ENCODE assay signal across 8 cellular contexts in genomic region chr14:64704145-64704742, GRCh38. TPM values are rescaled to one million over a fixed set of nuclear protein-coding genes. Genes with fewer than 3 reads are reported as not detected.
DNase-seq lines count a peak whose midpoint lies in the region; ATAC-seq and TF ChIP-seq lines count a peak whose summit lies in the region.

Gene PLEKHG3, plus strand, starts transcription at chr14:64704424. Its CDS starts 23,208 bp downstream, at chr14:64727632.

- H3K4me3 ChIP-seq in HUES48 (ENCODE audit: low read depth, low read length) (peak within 1 kb of the TSS; percentile 81), SJCRH30 (peak within 1 kb of the TSS; percentile 81), mammary epithelial cell (replicated peaks in 1 of 3; ENCODE audit: insufficient read depth in 1 of 3, low read depth in 2 of 3, low read length in 3 of 3) (peak within 1 kb of the TSS; percentile 82 to 92 (median 91)), iPS-15b (ENCODE audit: low read depth, low read length) (peak within 1 kb of the TSS; percentile 80)

- H3K27me3 ChIP-seq in HUES48 (ENCODE audit: control insufficient read depth, insufficient read depth, low read length) (peaks cover 9% of the 10 kb centered on the region), SJCRH30 (no peaks in the 10 kb centered on the region), mammary epithelial cell (ENCODE audit: insufficient read depth, low read length) (no peaks in the 10 kb centered on the region), iPS-15b (ENCODE audit: control insufficient read depth, insufficient read depth, low read length) (peaks cover 16% of the 10 kb centered on the region)

- DNase-seq in C1 segment of cervical spinal cord (lab: John Stamatoyannopoulos, UW): peak in 12 of 14 donors; percentile 32 to 83 (median 64)
- peak; percentile 82 to 85 for DNase-seq in SJCRH30
- peak; percentile 82 for DNase-seq in mammary epithelial cell
- peak; percentile 85 for DNase-seq in putamen (ENCODE audit: low spot score)

- H4K20me1 ChIP-seq in mammary epithelial cell (ENCODE audit: insufficient read depth, low read length): no peaks in the 10 kb centered on the region

- no peak for ATAC-seq in HG03045 (IDR thresholded peaks at IDR 0.05; ENCODE audit: unreplicated experiment)
- ATAC-seq in HG03378 (IDR thresholded peaks at IDR 0.05; ENCODE audit: unreplicated experiment): no peak

- no peak for TF ChIP-seq CTCF in mammary epithelial cell (conservative IDR thresholded peaks at IDR 0.05 in 1 of 2, IDR thresholded peaks at IDR 0.05 in 1 of 2; ENCODE audit: extremely low read depth in 1 of 2, insufficient read depth in 1 of 2, low read depth in 1 of 2, low read length in 2 of 2)

- no peaks in the 10 kb centered on the region for H3K36me3 ChIP-seq in HUES48 (ENCODE audit: control insufficient read depth, insufficient read depth, low read length)
- H3K36me3 ChIP-seq in SJCRH30: no peaks in the 10 kb centered on the region
- H3K36me3 ChIP-seq in mammary epithelial cell (ENCODE audit: insufficient read depth, low read length): no peaks in the 10 kb centered on the region
- no peaks in the 10 kb centered on the region for H3K36me3 ChIP-seq in iPS-15b (ENCODE audit: control insufficient read depth, insufficient read depth, low read length)

- peaks cover 54% of the 10 kb centered on the region for H3K79me2 ChIP-seq in mammary epithelial cell (ENCODE audit: insufficient read depth, low read length)

- no TSS peak for BruUV-seq in mammary epithelial cell (replicated peaks; lab: Mats Ljungman, UMichigan)

- intact Hi-C loops in mammary epithelial cell (cut with micrococcal nuclease): no loop called here

- H3K9ac ChIP-seq in HUES48 (ENCODE audit: low read depth, low read length) (peak within 1 kb of the TSS; percentile 81), mammary epithelial cell (ENCODE audit: insufficient read depth, low read length) (peak within 1 kb of the TSS; percentile 93), iPS-15b (ENCODE audit: low read depth, low read length) (peak within 1 kb of the TSS; percentile 80)

- peak within 1 kb of the TSS; percentile 79 for H2AFZ ChIP-seq in mammary epithelial cell (ENCODE audit: low read depth, low read length)

- H3K27ac ChIP-seq in HUES48 (ENCODE audit: low read depth, low read length) (peak within 1 kb of the TSS; percentile 86), SJCRH30 (peak within 1 kb of the TSS; percentile 67), mammary epithelial cell (ENCODE audit: insufficient read depth, low read depth, low read length) (peak within 1 kb of the TSS; percentile 86)

- CTCF ChIA-PET in mammary epithelial cell (lab: Charles Lee; ENCODE audit: low non-redundant PET): interaction anchor here (0.6 kb wide), 1 partner anchor 42 kb away, joined by 3 read pairs; no protein-coding TSS in a partner anchor

- peak within 1 kb of the TSS; percentile 91 for H3K4me2 ChIP-seq in mammary epithelial cell (ENCODE audit: insufficient read depth, low read depth, low read length)

- under 1% methylated on average over 15 of the region's 69 CpGs for WGBS in mammary epithelial cell (ENCODE audit: low coverage, missing lambda C conversion rate)

- H3K4me1 ChIP-seq in HUES48 (ENCODE audit: control insufficient read depth, insufficient read depth, low read length) (peaks cover 71% of the 10 kb centered on the region), SJCRH30 (peaks cover 15% of the 10 kb centered on the region), mammary epithelial cell (ENCODE audit: insufficient read depth, low read length) (peaks cover 59% of the 10 kb centered on the region), iPS-15b (ENCODE audit: control insufficient read depth, insufficient read depth, low read length) (peaks cover 55% of the 10 kb centered on the region)

- dilution Hi-C loops in mammary epithelial cell (cut with HindIII; ENCODE audit: low sequenced_read_pairs): no loop called here

- in situ Hi-C loops in mammary epithelial cell (cut with MboI; ENCODE audit: low sequenced_read_pairs in 2 of 2): no loop called here

- H3K9me3 ChIP-seq in HUES48 (ENCODE audit: control insufficient read depth, insufficient read depth, low read length): no peaks in the 10 kb centered on the region
- no peaks in the 10 kb centered on the region for H3K9me3 ChIP-seq in SJCRH30 (replicated peaks)
- no peaks in the 10 kb centered on the region for H3K9me3 ChIP-seq in mammary epithelial cell (replicated peaks; ENCODE audit: insufficient read depth, low read length)
- H3K9me3 ChIP-seq in iPS-15b (ENCODE audit: control insufficient read depth, insufficient read depth, low read length): no peaks in the 10 kb centered on the region

RNA-seq across cellular contexts. Expression of gene PLEKHG3, which starts in this region (rescaled TPM):
- total RNA-seq in SJCRH30 (2014; rRNA removed; shearing (Covaris generic)): 20.9 and 22.4 TPM in 2 replicates
- 100 to 1,000 TPM in 1 of 2 donors, 10 to 100 TPM in 1; 47.8 to 137 TPM for total RNA-seq in mammary epithelial cell
- 68.7 TPM for polyA plus RNA-seq in mammary epithelial cell
- 80.7 TPM for polyA minus RNA-seq in mammary epithelial cell
